In the genomic region with DNA sequence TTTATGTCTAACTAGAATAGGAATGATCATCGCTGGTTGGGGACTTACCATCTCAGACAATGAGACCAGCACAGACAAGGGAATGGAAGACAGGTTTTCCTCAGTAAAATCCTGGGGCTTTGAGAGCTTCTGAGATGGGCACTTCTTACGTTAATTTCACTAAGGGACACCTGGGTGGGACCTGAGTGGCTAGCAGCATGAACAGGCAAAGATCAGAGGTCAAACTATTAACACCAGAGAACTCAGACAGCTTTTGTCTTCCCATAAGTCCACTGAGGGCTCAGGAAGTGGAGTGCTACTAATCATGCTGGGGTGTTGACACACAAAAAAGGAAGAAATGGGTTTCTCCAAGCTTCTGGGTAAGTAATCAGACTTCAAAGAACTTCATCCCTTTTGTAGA, we compare ENCODE assay signal across 34 cellular contexts.
"Had no signal": no experiment of that assay in that cellular context is flagged by ENCODE, and none has a peak within 500 bp of the region (broad histone marks: within the 10 kb centered on the region; RNA-seq: fewer than 3 reads in every experiment).

No MANE protein-coding gene starts in this region.

- H3K36me3 ChIP-seq: ascending aorta, cardiac muscle cell had no signal

- DNase-seq: activated CD4-positive, alpha-beta T cell treated with anti-CD3 and anti-CD28 coated beads, Interleukin-2, amount 10 ng/mL, durations not matched to agents 7 days and 5 days; activated CD4-positive, alpha-beta T cell treated with anti-CD3 and anti-CD28 coated beads, Interleukin-2, amount 50 U/mL, for 48 hours; activated CD4-positive, CD25-positive, alpha-beta regulatory T cell; activated CD8-positive, alpha-beta T cell treated with anti-CD3 and anti-CD28 coated beads, Interleukin-2, amount 10 ng/mL, durations not matched to agents 7 days and 5 days; activated gamma-delta T cell; activated naive CD4-positive, alpha-beta T cell treated with Interleukin-2 at 50 U/mL for 16 hours; activated naive CD8-positive, alpha-beta T cell treated with anti-CD3 and anti-CD28 coated beads, Interleukin-2, amount 10 ng/mL, durations not matched to agents 7 days and 5 days; activated T-cell treated with anti-CD3 and anti-CD28 coated beads, Interleukin-2, amount 50 U/mL, for 24 hours; amygdala; Kasumi-1; KG1; MM.1S; MV-4-11; NCI-H1092; NCI-H1436 treated with DMSO at 0.1 percent for 48 hours; NCI-H187; NCI-H2029 treated with DMSO at 0.1 percent for 48 hours; NCI-H2107; NCI-H2171; NCI-H446; NCI-H510A treated with DMSO at 0.1 percent for 48 hours; NCI-H526 treated with DMSO at 0.1 percent for 48 hours; NCI-H774; Right ventricle myocardium superior; SW 1271; T-helper 1 cell; T-helper 2 cell; T-helper 9 cell had no signal

- H3K4me3 ChIP-seq: ascending aorta, cardiac muscle cell had no signal

- H3K9me3 Mint-ChIP-seq: activated CD4-positive, alpha-beta T cell treated with anti-CD3 and anti-CD28 coated beads, Interleukin-2, amount 10 ng/mL, durations not matched to agents 7 days and 5 days; activated naive CD4-positive, alpha-beta T cell treated with anti-CD3 and anti-CD28 coated beads, Interleukin-2, amount 50 U/mL, for 24 hours; activated naive CD8-positive, alpha-beta T cell treated with anti-CD3 and anti-CD28 coated beads, Interleukin-2, amount 10 ng/mL, durations not matched to agents 7 days and 5 days; activated T-cell treated with anti-CD3 and anti-CD28 coated beads, Interleukin-2, amount 50 U/mL, for 24 hours; activated T-helper 2 cell treated with anti-CD3 and anti-CD28 coated beads, Interferon-gamma antibody, Interleukin-2, Interleukin-4, amounts not matched to agents 10 μg/mL and 5 μg/mL and 100 μg/mL, durations not matched to agents 14 hours and 24 hours and 36 hours; central memory CD8-positive, alpha-beta T cell had no signal

- ATAC-seq: activated CD8-positive, alpha-beta T cell treated with anti-CD3 and anti-CD28 coated beads, Interleukin-2, amount 10 ng/mL, durations not matched to agents 7 days and 5 days had no signal

- H3K9me3 ChIP-seq: ascending aorta had no signal

- H3K27me3 ChIP-seq: ascending aorta had no signal

- H3K27ac ChIP-seq: ascending aorta, cardiac muscle cell, VCaP had no signal

- H3K27ac Mint-ChIP-seq: activated CD4-positive, alpha-beta T cell treated with anti-CD3 and anti-CD28 coated beads, Interleukin-2, amount 10 ng/mL, durations not matched to agents 7 days and 5 days; activated CD8-positive, alpha-beta T cell treated with anti-CD3 and anti-CD28 coated beads, Interleukin-2, amount 10 ng/mL, durations not matched to agents 7 days and 5 days; activated naive CD4-positive, alpha-beta T cell treated with anti-CD3 and anti-CD28 coated beads, Interleukin-2, amount 50 U/mL, for 24 hours; activated naive CD8-positive, alpha-beta T cell treated with anti-CD3 and anti-CD28 coated beads, Interleukin-2, amount 10 ng/mL, durations not matched to agents 7 days and 5 days; activated T-cell treated with anti-CD3 and anti-CD28 coated beads, Interleukin-2, amount 50 U/mL, for 24 hours; activated T-helper 2 cell treated with anti-CD3 and anti-CD28 coated beads, Interferon-gamma antibody, Interleukin-2, Interleukin-4, amounts not matched to agents 10 μg/mL and 5 μg/mL and 100 μg/mL, durations not matched to agents 14 hours and 24 hours and 36 hours had no signal

- H3K36me3 Mint-ChIP-seq: activated naive CD4-positive, alpha-beta T cell treated with anti-CD3 and anti-CD28 coated beads, Interleukin-2, amount 50 U/mL, for 24 hours; activated naive CD8-positive, alpha-beta T cell treated with anti-CD3 and anti-CD28 coated beads, Interleukin-2, amount 10 ng/mL, durations not matched to agents 7 days and 5 days had no signal

- H3K4me3 Mint-ChIP-seq: activated CD4-positive, alpha-beta T cell treated with anti-CD3 and anti-CD28 coated beads, Interleukin-2, amount 10 ng/mL, durations not matched to agents 7 days and 5 days; activated CD8-positive, alpha-beta T cell treated with anti-CD3 and anti-CD28 coated beads, Interleukin-2, amount 10 ng/mL, durations not matched to agents 7 days and 5 days; activated naive CD4-positive, alpha-beta T cell treated with anti-CD3 and anti-CD28 coated beads, Interleukin-2, amount 50 U/mL, for 24 hours; activated naive CD8-positive, alpha-beta T cell treated with anti-CD3 and anti-CD28 coated beads, Interleukin-2, amount 10 ng/mL, durations not matched to agents 7 days and 5 days; activated T-cell treated with anti-CD3 and anti-CD28 coated beads, Interleukin-2, amount 50 U/mL, for 24 hours; central memory CD8-positive, alpha-beta T cell had no signal
